ENCODE assay signal across 14 cellular contexts in the genomic region with DNA sequence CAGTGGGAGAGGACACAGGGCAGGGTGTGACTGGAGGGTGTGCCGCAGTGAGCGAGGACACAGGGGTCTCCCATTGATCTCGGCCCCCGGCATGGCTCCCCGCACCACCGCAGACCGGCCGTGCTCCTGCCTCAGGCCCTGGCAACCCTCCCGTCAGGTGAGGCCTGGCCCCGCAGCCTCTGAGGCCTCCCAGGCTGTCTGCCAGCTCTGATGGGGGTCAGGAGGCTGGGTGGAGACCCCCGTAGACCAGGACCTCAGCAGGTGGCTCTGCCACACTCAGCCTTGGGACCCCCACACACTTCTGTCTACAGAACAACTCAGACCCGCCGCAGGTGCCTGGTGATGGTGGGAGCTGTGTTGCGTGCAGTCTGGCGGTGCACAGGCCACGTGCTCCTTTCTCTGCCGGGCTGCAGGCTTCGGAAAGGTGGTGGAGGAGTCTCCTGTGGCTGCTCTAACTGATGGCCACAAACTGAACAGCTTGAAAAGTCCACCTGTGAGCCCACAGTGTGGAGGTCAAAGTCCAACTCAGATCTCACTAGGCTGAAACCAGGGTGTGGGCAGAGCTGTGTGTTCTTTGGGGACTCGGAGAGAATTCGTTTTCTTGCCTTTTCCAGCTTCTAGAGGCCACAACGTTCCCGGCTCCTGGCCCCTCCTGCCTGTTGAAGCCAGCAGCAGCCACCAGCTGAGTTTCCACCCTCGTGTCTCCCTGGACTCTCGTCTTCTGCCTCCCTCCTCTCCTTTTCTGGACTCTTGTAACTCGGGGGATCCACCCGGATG.
DNase-seq lines count a peak whose midpoint lies in the region; ATAC-seq, FAIRE-seq and TF ChIP-seq lines count a peak whose summit lies in the region.
"Had no signal": no experiment of that assay in that cellular context is flagged by ENCODE, and none has a peak within 500 bp of the region (broad histone marks: within the 10 kb centered on the region; RNA-seq: fewer than 3 reads in every experiment).

No MANE protein-coding gene starts in this region.

- H3K4me2 ChIP-seq in HepG2 (ENCODE audit: low read depth, low read length): peak overlapping the region; percentile 61
- H3K4me2 ChIP-seq: neural progenitor cell, SK-N-SH had no signal

- POLR2A ChIA-PET in WTC11 (lab: Charles Lee) (no interaction called here), HepG2 (lab: Yijun Ruan, JAX) (interaction anchor here (0.5 to 2.1 kb wide), 4 partner anchors 58 to 177 kb away, joined by 3 to 10 read pairs (median 4); no protein-coding TSS in a partner anchor)

- H3K79me2 ChIP-seq in HepG2 (ENCODE audit: insufficient read depth, low read length): no peaks in the 10 kb centered on the region

- no peaks in the 10 kb centered on the region for H3K36me3 Mint-ChIP-seq in activated naive CD4-positive, alpha-beta T cell treated with anti-CD3 and anti-CD28 coated beads, Interleukin-2, amount 50 U/mL, for 24 hours
- H3K36me3 Mint-ChIP-seq in WTC11: no peaks in the 10 kb centered on the region
- peaks cover 3% of the 10 kb centered on the region for H3K36me3 Mint-ChIP-seq in effector memory CD8-positive, alpha-beta T cell (ENCODE audit: insufficient read depth)
- H3K36me3 Mint-ChIP-seq: neural progenitor cell had no signal

- in situ Hi-C loops in HepG2 (cut with HindIII; ENCODE audit: extremely low pct_ligation_motif_present, low pct_unique_long_range_greater_than_20kb) (loop anchor here (5.0 kb wide), 3 partner anchors 78 to 173 kb away; a partner anchor contains a TSS), G401 (cut with HindIII; ENCODE audit: low sequenced_read_pairs) (loop anchor here (5.0 kb wide), 1 partner anchor 158 kb away; no protein-coding TSS in a partner anchor)

- no peaks in the 10 kb centered on the region for H3K27me3 Mint-ChIP-seq in activated naive CD4-positive, alpha-beta T cell treated with anti-CD3 and anti-CD28 coated beads, Interleukin-2, amount 50 U/mL, for 24 hours
- peaks cover 2% of the 10 kb centered on the region; the same call in 1 of the 2 replicates for H3K27me3 Mint-ChIP-seq in WTC11 (ENCODE audit: low read depth)
- peaks cover 0 to 6% of the 10 kb centered on the region in 2 donors for H3K27me3 Mint-ChIP-seq in effector memory CD8-positive, alpha-beta T cell

- H3K9me3 ChIP-seq in HepG2 (ENCODE audit: low read length) (no peaks in the 10 kb centered on the region), suprapubic skin (no peaks in the 10 kb centered on the region)
- H3K9me3 ChIP-seq: esophagus muscularis mucosa, SK-N-SH had no signal

- H2AFZ ChIP-seq in HepG2 (ENCODE audit: low read length): no peak overlapping the region
- H2AFZ ChIP-seq: neural progenitor cell had no signal

- H3K9ac ChIP-seq in HepG2 (ENCODE audit: insufficient read depth, low read depth, low read length): peak overlapping the region; percentile 1; the same call in 1 of the 2 replicates
- H3K9ac ChIP-seq: neural progenitor cell, SK-N-SH had no signal

- ATAC-seq in WTC11: no peak
- ATAC-seq in HepG2: peak; percentile 8
- no peak for ATAC-seq in effector memory CD8-positive, alpha-beta T cell (replicated peaks)

- CTCF ChIA-PET in WTC11 (lab: Charles Lee) (interaction anchor here (0.7 to 2.6 kb wide), 20 partner anchors 8 to 185 kb away, joined by 3 to 15 read pairs (median 4); no protein-coding TSS in a partner anchor), HepG2 (lab: Yijun Ruan, JAX; ENCODE audit: low intra/inter-chr PET ratio, low total read pairs) (interaction anchor here (1.1 to 3.9 kb wide), 3 partner anchors 118 to 181 kb away, joined by 3 to 54 read pairs (median 10); no protein-coding TSS in a partner anchor)

- peaks cover 63% of the 10 kb centered on the region for H3K4me1 ChIP-seq in HepG2 (ENCODE audit: insufficient read depth, low read length)
- peaks cover 30% of the 10 kb centered on the region for H3K4me1 ChIP-seq in suprapubic skin
- H3K4me1 ChIP-seq: neural progenitor cell had no signal

- DNase-seq in activated naive CD4-positive, alpha-beta T cell treated with Interleukin-2 at 50 U/mL for 16 hours: no peak
- peak; percentile 8 for DNase-seq in WTC11 (ENCODE audit: low spot score)
- DNase-seq in HepG2 (ENCODE audit: low spot score): peak; percentile 58
- peak; percentile 61 to 71 for DNase-seq in suprapubic skin (ENCODE audit: low spot score in 2 of 2)
- DNase-seq in hypothalamus (lab: John Stamatoyannopoulos, UW): no peak
- DNase-seq in G401 (ENCODE audit: low spot score): no peak
- no peak for DNase-seq in effector memory CD8-positive, alpha-beta T cell
- DNase-seq: HFFc6, NCI-H1694, NCI-H510A had no signal

- peak; percentile 63 for FAIRE-seq in HepG2 (lab: Jason Lieb, UNC)

- no peaks in the 10 kb centered on the region for H3K9me3 Mint-ChIP-seq in activated naive CD4-positive, alpha-beta T cell treated with anti-CD3 and anti-CD28 coated beads, Interleukin-2, amount 50 U/mL, for 24 hours
- H3K9me3 Mint-ChIP-seq in WTC11: no peaks in the 10 kb centered on the region
- H3K9me3 Mint-ChIP-seq in effector memory CD8-positive, alpha-beta T cell: no peaks in the 10 kb centered on the region
- H3K9me3 Mint-ChIP-seq: HFFc6, neural progenitor cell had no signal

- H3K27me3 ChIP-seq in HepG2 (ENCODE audit: control insufficient read depth in 1 of 2, insufficient read depth in 2 of 2, low read length in 2 of 2) (peaks cover 16 to 41% of the 10 kb centered on the region in 2 experiments), suprapubic skin (peaks cover 11% of the 10 kb centered on the region)

- WGBS in HepG2 (ENCODE audit: low lambda C conversion rate): 12% methylated on average over 19 of the region's 26 CpGs
- 80% methylated on average over 12 of the region's 26 CpGs for WGBS in suprapubic skin

- no TSS peak for BruUV-seq in HepG2 (replicated peaks; lab: Mats Ljungman, UMichigan)

- no peaks in the 10 kb centered on the region for H3K36me3 ChIP-seq in HepG2 (replicated peaks in 1 of 2; ENCODE audit: control insufficient read depth in 1 of 2, insufficient read depth in 2 of 2, low read length in 2 of 2)
- H3K36me3 ChIP-seq in suprapubic skin: no peaks in the 10 kb centered on the region
- H3K36me3 ChIP-seq: esophagus muscularis mucosa, neural progenitor cell had no signal

- TF ChIP-seq CTCF in WTC11 (IDR thresholded peaks at IDR 0.05) (no peak), HepG2 (CRISPR knock-in tag; IDR thresholded peaks at IDR 0.05) (no peak), suprapubic skin (IDR thresholded peaks at IDR 0.05) (no peak)

- TF ChIP-seq EP300 in HepG2 (IDR thresholded peaks at IDR 0.05; ENCODE audit: low read depth in 2 of 2, low read length in 2 of 2): no peak
- TF ChIP-seq EP300 in HepG2 (CRISPR knock-in tag; IDR thresholded peaks at IDR 0.05; ENCODE audit: borderline replicate concordance): no peak
- TF ChIP-seq EP300 in suprapubic skin (IDR thresholded peaks at IDR 0.05): no peak

- peak overlapping the region; percentile 41 for H3K27ac Mint-ChIP-seq in activated naive CD4-positive, alpha-beta T cell treated with anti-CD3 and anti-CD28 coated beads, Interleukin-2, amount 50 U/mL, for 24 hours
- no peak overlapping the region for H3K27ac Mint-ChIP-seq in WTC11
- no peak overlapping the region for H3K27ac Mint-ChIP-seq in effector memory CD8-positive, alpha-beta T cell
- H3K27ac Mint-ChIP-seq: HFFc6 had no signal

- H3K27ac ChIP-seq in HepG2 (ENCODE audit: extremely low read length, insufficient read depth, low read length): no peak overlapping the region
- no peak overlapping the region for H3K27ac ChIP-seq in suprapubic skin
- H3K27ac ChIP-seq: neural progenitor cell had no signal

- H3K4me3 ChIP-seq in HepG2 (replicated peaks in 1 of 3; ENCODE audit: insufficient read depth in 1 of 3, low read depth in 2 of 3, low read length in 3 of 3) (peak overlapping the region in 1 of 3 experiments; percentile 41; a peak in 2 of 6 replicates), suprapubic skin (no peak overlapping the region)
- H3K4me3 ChIP-seq: esophagus muscularis mucosa, neural progenitor cell had no signal

- no peaks in the 10 kb centered on the region for H4K20me1 ChIP-seq in HepG2 (ENCODE audit: insufficient read depth, low read length)

- TF ChIP-seq RAD21 in HepG2 (CRISPR knock-in tag; IDR thresholded peaks at IDR 0.05): no peak

- peaks cover 4% of the 10 kb centered on the region for H3K4me1 Mint-ChIP-seq in activated naive CD4-positive, alpha-beta T cell treated with anti-CD3 and anti-CD28 coated beads, Interleukin-2, amount 50 U/mL, for 24 hours
- H3K4me1 Mint-ChIP-seq in WTC11: no peaks in the 10 kb centered on the region
- peaks cover 0 to 5% of the 10 kb centered on the region in 2 donors for H3K4me1 Mint-ChIP-seq in effector memory CD8-positive, alpha-beta T cell (ENCODE audit: low read depth in 2 of 2)

- TF ChIP-seq POLR2A in HepG2 (IDR thresholded peaks at IDR 0.05; ENCODE audit: insufficient read depth in 1 of 2, low read depth in 2 of 2, low read length in 2 of 2): no peak
- no peak for TF ChIP-seq POLR2A in suprapubic skin (IDR thresholded peaks at IDR 0.05)

- intact Hi-C loops in HepG2 (cut with micrococcal nuclease; ENCODE audit: unreplicated experiment): loop anchor here (1.0 to 5.0 kb wide), 3 partner anchors 58 to 133 kb away; no protein-coding TSS in a partner anchor

- no peak overlapping the region for H3K4me3 Mint-ChIP-seq in activated naive CD4-positive, alpha-beta T cell treated with anti-CD3 and anti-CD28 coated beads, Interleukin-2, amount 50 U/mL, for 24 hours
- H3K4me3 Mint-ChIP-seq in WTC11: no peak overlapping the region
- H3K4me3 Mint-ChIP-seq in effector memory CD8-positive, alpha-beta T cell: no peak overlapping the region
- H3K4me3 Mint-ChIP-seq: HFFc6, neural progenitor cell had no signal

TF ChIP-seq in WTC11, 78 proteins besides CTCF, POLR2A, EP300 and RAD21 (continues in another document):
- TF ChIP-seq JUN (CRISPR knock-in tag; IDR thresholded peaks at IDR 0.05) (no peak), CREB1 (CRISPR knock-in tag; IDR thresholded peaks at IDR 0.05) (no peak), CBFB (CRISPR knock-in tag; IDR thresholded peaks at IDR 0.05; ENCODE audit: low read depth) (no peak)

TF ChIP-seq in HepG2, 621 proteins besides CTCF, POLR2A, EP300 and RAD21 (continues in another document):
- 0 out of 2 replicates have a peak, but pooled peaks have one; percentile 45 for TF ChIP-seq ZFP90 (CRISPR knock-in tag; IDR thresholded peaks at IDR 0.05; ENCODE audit: borderline replicate concordance)
- TF ChIP-seq HDAC2 (CRISPR knock-in tag; IDR thresholded peaks at IDR 0.05): peak; percentile 43; the same call in 1 of the 2 replicates
- TF ChIP-seq KMT2A (CRISPR knock-in tag; IDR thresholded peaks at IDR 0.05): no peak
- 0 out of 2 replicates have a peak, but pooled peaks have one; percentile 47 for TF ChIP-seq SP4 (CRISPR knock-in tag; IDR thresholded peaks at IDR 0.05)
- TF ChIP-seq NRL (CRISPR knock-in tag; IDR thresholded peaks at IDR 0.05; ENCODE audit: borderline replicate concordance): peak; percentile 49
- TF ChIP-seq, protein P1, sequence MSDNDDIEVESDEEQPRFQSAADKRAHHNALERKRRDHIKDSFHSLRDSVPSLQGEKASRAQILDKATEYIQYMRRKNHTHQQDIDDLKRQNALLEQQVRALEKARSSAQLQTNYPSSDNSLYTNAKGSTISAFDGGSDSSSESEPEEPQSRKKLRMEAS (IDR thresholded peaks at IDR 0.05): peak; percentile 67
- 0 out of 2 replicates have a peak, but pooled peaks have one; percentile 24 for TF ChIP-seq ZMYM4 (CRISPR knock-in tag; IDR thresholded peaks at IDR 0.05)

Comparison
In these comparisons a context has a peak if more than half of its experiments do, and no peak if none do; other contexts are left out.
1. DNase-seq: peak in WTC11 (single experiment), HepG2 (single experiment) and suprapubic skin (2 of 2); none in activated naive CD4-positive, alpha-beta T cell treated with Interleukin-2 at 50 U/mL for 16 hours (single experiment), hypothalamus (0 of 51), G401 (single experiment) and effector memory CD8-positive, alpha-beta T cell (0 of 3).